20 cellular contexts compared by ENCODE assay signal in genomic region chrX:429266-429825, GRCh38. TPM values are rescaled to one million over a fixed set of nuclear protein-coding genes. Genes with fewer than 3 reads are reported as not detected.
DNase-seq lines count a peak whose midpoint lies in the region; ATAC-seq and TF ChIP-seq lines count a peak whose summit lies in the region.
"Had no signal": no experiment of that assay in that cellular context is flagged by ENCODE, and none has a peak within 500 bp of the region (broad histone marks: within the 10 kb centered on the region; RNA-seq: fewer than 3 reads in every experiment).

No MANE protein-coding gene starts in this region.

- H3K36me3 Mint-ChIP-seq in activated naive CD4-positive, alpha-beta T cell treated with anti-CD3 and anti-CD28 coated beads, Interleukin-2, amount 50 U/mL, for 24 hours: no peaks in the 10 kb centered on the region
- no peaks in the 10 kb centered on the region for H3K36me3 Mint-ChIP-seq in chondrocyte (ENCODE audit: low read depth)
- H3K36me3 Mint-ChIP-seq: CD8-positive, alpha-beta T cell had no signal

- no peak overlapping the region for H2BK5ac ChIP-seq in neuronal stem cell (ENCODE audit: low read length)

- DNase-seq in activated naive CD4-positive, alpha-beta T cell (lab: John Stamatoyannopoulos, UW): no peak
- DNase-seq in chondrocyte (ENCODE audit: low spot score) (peak; percentile 55), neuronal stem cell (ENCODE audit: low spot score) (no peak), spleen (peak; percentile 67), dedifferentiated amniotic fluid mesenchymal stem cell (ENCODE audit: extremely low spot score) (no peak), heart right ventricle (no peak), mucosa of descending colon (no peak)
- DNase-seq: Caco-2; CD4-positive, CD25-positive, alpha-beta regulatory T cell; CD8-positive, alpha-beta T cell; DMS153; DND-41; GOT3; HFFc6 had no signal

- H3K23ac ChIP-seq in neuronal stem cell (ENCODE audit: low read depth, low read length, poor library complexity): no peak overlapping the region

- H3K14ac ChIP-seq in neuronal stem cell (ENCODE audit: low read length): no peak overlapping the region

- H3K27ac ChIP-seq in neuronal stem cell (replicated peaks; ENCODE audit: low read length) (no peak overlapping the region), spleen (no peak overlapping the region), heart right ventricle (no peak overlapping the region)
- H3K27ac ChIP-seq: 22Rv1, BLaER1, C4-2B had no signal

- no peak overlapping the region for H4K91ac ChIP-seq in neuronal stem cell (ENCODE audit: low read depth, low read length, poor library complexity)

- H3K4me1 Mint-ChIP-seq in activated naive CD4-positive, alpha-beta T cell treated with anti-CD3 and anti-CD28 coated beads, Interleukin-2, amount 50 U/mL, for 24 hours: peaks cover 8% of the 10 kb centered on the region
- H3K4me1 Mint-ChIP-seq in chondrocyte (ENCODE audit: low read depth): peaks cover 9% of the 10 kb centered on the region

- H2BK12ac ChIP-seq in neuronal stem cell (ENCODE audit: low read length): no peak overlapping the region

- intact Hi-C loops in spleen (cut with DNase I; ENCODE audit: low total_unique reads): no loop called here
- intact Hi-C loops in heart right ventricle (cut with DNase I): loop anchor here in 1 of 10 donors (10.0 kb wide), 1 partner anchor 725 kb away; no protein-coding TSS in a partner anchor
- intact Hi-C loops in mucosa of descending colon (cut with DNase I, micrococcal nuclease): no loop called here

- no peak for TF ChIP-seq POLR2A in spleen (IDR thresholded peaks at IDR 0.05)

- no peaks in the 10 kb centered on the region for H3K36me3 ChIP-seq in neuronal stem cell (replicated peaks in 1 of 2; ENCODE audit: control insufficient read depth in 2 of 2, insufficient read depth in 2 of 2, low read length in 2 of 2)
- H3K36me3 ChIP-seq in spleen: no peaks in the 10 kb centered on the region
- no peaks in the 10 kb centered on the region for H3K36me3 ChIP-seq in heart right ventricle
- H3K36me3 ChIP-seq in mucosa of descending colon (ENCODE audit: low read depth): no peaks in the 10 kb centered on the region
- H3K36me3 ChIP-seq: BLaER1, HAP-1 had no signal

- H3K4me2 ChIP-seq in neuronal stem cell (ENCODE audit: insufficient read depth, low read length, poor library complexity, severe bottlenecking): no peak overlapping the region
- H3K4me2 ChIP-seq: BLaER1 had no signal

- H2BK120ac ChIP-seq in neuronal stem cell (ENCODE audit: low read depth, low read length): no peak overlapping the region

- ATAC-seq in heart right ventricle (no peak), mucosa of descending colon (no peak)
- ATAC-seq: CD8-positive, alpha-beta T cell had no signal

- H3K4ac ChIP-seq in neuronal stem cell (ENCODE audit: low read length): no peak overlapping the region

- peaks cover 3% of the 10 kb centered on the region for H3K79me1 ChIP-seq in neuronal stem cell (ENCODE audit: low read depth, low read length)

- peak overlapping the region; percentile 27 for H3K18ac ChIP-seq in neuronal stem cell (ENCODE audit: low read length)

- H3K4me1 ChIP-seq in neuronal stem cell (ENCODE audit: control insufficient read depth in 2 of 2, insufficient read depth in 1 of 2, low read depth in 1 of 2, low read length in 2 of 2) (no peaks in the 10 kb centered on the region), spleen (peaks cover 0 to 9% (median 6%) of the 10 kb centered on the region in 6 donors), heart right ventricle (peaks cover 0 to 6% (median 0%) of the 10 kb centered on the region in 9 donors), mucosa of descending colon (ENCODE audit: low read depth) (no peaks in the 10 kb centered on the region)
- H3K4me1 ChIP-seq: Caco-2, HAP-1 had no signal

- WGBS in neuronal stem cell (ENCODE audit: extremely low coverage in 2 of 2, insufficient read length in 2 of 2, insufficient replicate concordance in 1 of 2), 2 donors: no CpG with 5 or more reads among the region's 24 CpGs
- 82 to 93% (median 89%) methylated on average over 22 to 24 of the region's 24 CpGs for whole genome bisulfite sequencing in spleen, 5 donors
- 88 to 90% methylated on average over 24 of the region's 24 CpGs for WGBS in heart right ventricle, 2 donors

- H2AFZ ChIP-seq in neuronal stem cell (ENCODE audit: low read length): no peak overlapping the region

- H3K9ac ChIP-seq in neuronal stem cell (ENCODE audit: low read depth, low read length, poor library complexity): peak overlapping the region; percentile 55
- H3K9ac ChIP-seq: BLaER1 had no signal

- H3K27me3 Mint-ChIP-seq in activated naive CD4-positive, alpha-beta T cell treated with anti-CD3 and anti-CD28 coated beads, Interleukin-2, amount 50 U/mL, for 24 hours: peaks cover 12% of the 10 kb centered on the region
- peaks cover 12% of the 10 kb centered on the region for H3K27me3 Mint-ChIP-seq in chondrocyte (ENCODE audit: low read depth)

- H3K4me3 ChIP-seq in neuronal stem cell (ENCODE audit: low read length in 2 of 2): no peak overlapping the region
- H3K4me3 ChIP-seq in spleen: no peak overlapping the region
- no peak overlapping the region for H3K4me3 ChIP-seq in heart right ventricle
- H3K4me3 ChIP-seq in mucosa of descending colon: no peak overlapping the region
- H3K4me3 ChIP-seq: BLaER1, HAP-1 had no signal

- peak overlapping the region; percentile 33 for H2BK15ac ChIP-seq in neuronal stem cell (ENCODE audit: low read length)

- no peak overlapping the region for H4K8ac ChIP-seq in neuronal stem cell (ENCODE audit: low read depth, low read length)

- peak overlapping the region; percentile 59 for H3K4me3 Mint-ChIP-seq in activated naive CD4-positive, alpha-beta T cell treated with anti-CD3 and anti-CD28 coated beads, Interleukin-2, amount 50 U/mL, for 24 hours
- no peak overlapping the region for H3K4me3 Mint-ChIP-seq in chondrocyte (ENCODE audit: unreplicated experiment)
- H3K4me3 Mint-ChIP-seq: B cell; CD4-positive, CD25-positive, alpha-beta regulatory T cell; CD8-positive, alpha-beta T cell had no signal

- TF ChIP-seq CTCF in chondrocyte (IDR thresholded peaks at IDR 0.05) (no peak), spleen (IDR thresholded peaks at IDR 0.05 in 8 of 11, conservative IDR thresholded peaks at IDR 0.05 in 3 of 11) (no peak), heart right ventricle (IDR thresholded peaks at IDR 0.05) (no peak), mucosa of descending colon (IDR thresholded peaks at IDR 0.05) (no peak)

- H3K27ac Mint-ChIP-seq in activated naive CD4-positive, alpha-beta T cell treated with anti-CD3 and anti-CD28 coated beads, Interleukin-2, amount 50 U/mL, for 24 hours: no peak overlapping the region
- no peak overlapping the region for H3K27ac Mint-ChIP-seq in chondrocyte (ENCODE audit: unreplicated experiment)
- H3K27ac Mint-ChIP-seq: B cell; CD4-positive, CD25-positive, alpha-beta regulatory T cell; CD8-positive, alpha-beta T cell; HFFc6 had no signal

- peaks cover 0 to 8% (median 5%) of the 10 kb centered on the region in 3 experiments for H3K27me3 ChIP-seq in neuronal stem cell (ENCODE audit: control insufficient read depth in 3 of 3, insufficient read depth in 3 of 3, low read depth in 1 of 3, low read length in 3 of 3)
- H3K27me3 ChIP-seq in spleen (replicated peaks in 1 of 7): peaks cover 0 to 30% (median 11%) of the 10 kb centered on the region in 7 donors
- H3K27me3 ChIP-seq in heart right ventricle: peaks cover 0 to 41% (median 34%) of the 10 kb centered on the region in 7 donors

- no peaks in the 10 kb centered on the region for H3K9me3 Mint-ChIP-seq in activated naive CD4-positive, alpha-beta T cell treated with anti-CD3 and anti-CD28 coated beads, Interleukin-2, amount 50 U/mL, for 24 hours
- H3K9me3 Mint-ChIP-seq in chondrocyte (ENCODE audit: low read depth): no peaks in the 10 kb centered on the region
- H3K9me3 Mint-ChIP-seq: HFFc6 had no signal

- H2AK5ac ChIP-seq in neuronal stem cell (ENCODE audit: low read depth, low read length): no peak overlapping the region

- H3K9me3 ChIP-seq in neuronal stem cell (replicated peaks in 1 of 2; ENCODE audit: control insufficient read depth in 2 of 2, insufficient read depth in 1 of 2, low read depth in 1 of 2, low read length in 2 of 2) (peaks cover 1 to 3% of the 10 kb centered on the region in 2 donors), spleen (peaks cover 0 to under 1% (median 0%) of the 10 kb centered on the region in 8 donors), heart right ventricle (no peaks in the 10 kb centered on the region), mucosa of descending colon (no peaks in the 10 kb centered on the region)
- H3K9me3 ChIP-seq: BLaER1, Caco-2, HAP-1 had no signal

RNA-seq across cellular contexts. Expression of gene PPP2R3B, which starts 42.6 kb away (rescaled TPM):
- total RNA-seq in chondrocyte (27.1 to 30.5 TPM (median 30.0 TPM) in 3 replicates), spleen (10 to 100 TPM; 12.6 to 34.2 (median 24.4) TPM), heart right ventricle (100 to 1,000 TPM in 8 of 10 donors, 10 to 100 TPM in 2; 88.3 to 173 (median 128) TPM), mucosa of descending colon (10 to 100 TPM in 2 of 3 donors, 1 to 10 TPM in 1; 9.2 to 11.6 (median 11.2) TPM)
- 57.0 TPM for polyA plus RNA-seq in neuronal stem cell (2013, experiment 1 of 2)
- 53.8 TPM for polyA plus RNA-seq in neuronal stem cell (2013, experiment 2 of 2)
- polyA plus RNA-seq in spleen (10 to 100 TPM; 27.0 to 62.2 (median 45.8) TPM), heart right ventricle (100 to 1,000 TPM in 1 of 2 donors, 10 to 100 TPM in 1; 73.9 to 362 TPM)

Comparison
In these comparisons a context has a peak if more than half of its experiments do, and no peak if none do; other contexts are left out.
1. DNase-seq: peak in chondrocyte (single experiment) and spleen (single experiment); none in activated naive CD4-positive, alpha-beta T cell (0 of 4), neuronal stem cell (single experiment), dedifferentiated amniotic fluid mesenchymal stem cell (single experiment), heart right ventricle (0 of 2) and mucosa of descending colon (0 of 3).